Comparison of ENCODE assay signal across 30 cellular contexts in genomic region chr18:1483386-1483785, GRCh38.
DNase-seq lines count a peak whose midpoint lies in the region; ATAC-seq, FAIRE-seq and TF ChIP-seq lines count a peak whose summit lies in the region.
"Had no signal": no experiment of that assay in that cellular context is flagged by ENCODE, and none has a peak within 500 bp of the region (broad histone marks: within the 10 kb centered on the region; RNA-seq: fewer than 3 reads in every experiment).

No MANE protein-coding gene starts in this region.

- TF ChIP-seq CTCF in MCF 10A (IDR thresholded peaks at IDR 0.05; ENCODE audit: unreplicated experiment) (no peak), breast epithelium (IDR thresholded peaks at IDR 0.05) (no peak), astrocyte of the cerebellum (IDR thresholded peaks at IDR 0.05; ENCODE audit: low read depth, low read length, missing control alignments) (no peak)

- H3K9me3 ChIP-seq in breast epithelium, result no peaks in the 10 kb centered on the region
- H3K9me3 ChIP-seq: ascending aorta, left lung, ovary, right atrium auricular region, thoracic aorta, vagina had no signal

- H3K9me3 Mint-ChIP-seq in MCF 10A (ENCODE audit: unreplicated experiment), result no peaks in the 10 kb centered on the region
- H3K9me3 Mint-ChIP-seq in effector memory CD8-positive, alpha-beta T cell, result peaks cover 6 to 14% of the 10 kb centered on the region in 2 donors

- CTCF ChIA-PET in MCF 10A (lab: Yijun Ruan, JAX), result interaction anchor here (0.6 kb wide), 2 partner anchors 43 to 535 kb away, joined by 3 to 5 read pairs; no protein-coding TSS in a partner anchor

- H3K4me1 Mint-ChIP-seq in MCF 10A (ENCODE audit: insufficient read depth, unreplicated experiment), result peaks cover 18% of the 10 kb centered on the region
- H3K4me1 Mint-ChIP-seq in effector memory CD8-positive, alpha-beta T cell (ENCODE audit: low read depth in 2 of 2), result no peaks in the 10 kb centered on the region
- H3K4me1 Mint-ChIP-seq: CD4-positive, CD25-positive, alpha-beta regulatory T cell had no signal

- H3K27me3 ChIP-seq in breast epithelium (no peaks in the 10 kb centered on the region), H7 (ENCODE audit: control insufficient read depth, insufficient read depth, low read length) (no peaks in the 10 kb centered on the region)
- H3K27me3 ChIP-seq: ascending aorta, dorsolateral prefrontal cortex, left lung, ovary, right atrium auricular region, vagina had no signal

- H3K4me3 ChIP-seq in breast epithelium (no peak overlapping the region), astrocyte of the cerebellum (ENCODE audit: low read depth, low read length) (no peak overlapping the region), H7 (ENCODE audit: insufficient read depth, low read depth, low read length) (no peak overlapping the region)
- H3K4me3 ChIP-seq: ascending aorta, dorsolateral prefrontal cortex, left lung, ovary, right atrium auricular region, thoracic aorta, vagina had no signal

- intact Hi-C loops in MCF 10A (cut with micrococcal nuclease), result no loop called here
- intact Hi-C loops in breast epithelium (cut with DNase I; ENCODE audit: low total_unique reads), result no loop called here

- TF ChIP-seq POLR2A in breast epithelium (IDR thresholded peaks at IDR 0.05), result no peak

- ATAC-seq in HG02840 (IDR thresholded peaks at IDR 0.05; ENCODE audit: low FRiP score, unreplicated experiment), result no peak
- ATAC-seq in effector memory CD8-positive, alpha-beta T cell (replicated peaks), result no peak
- ATAC-seq: activated T-cell treated with anti-CD3 and anti-CD28 coated beads, Interleukin-2, amount 50 U/mL, for 72 hours; left lung; Right ventricle myocardium inferior; stimulated activated naive CD8-positive, alpha-beta T cell treated with anti-CD3 and anti-CD28 coated beads, Interleukin-15, Interleukin-2, amounts not matched to agents 100 U/mL and 50 U/mL, for 24 hours had no signal

- FAIRE-seq in urothelium cell line (lab: Jason Lieb, UNC), result peak; percentile 20
- FAIRE-seq: A204.1, GM19239, H54, islet of Langerhans had no signal

- H3K27ac ChIP-seq in breast epithelium, result no peak overlapping the region
- H3K27ac ChIP-seq: ascending aorta, dorsolateral prefrontal cortex, left lung, ovary, right atrium auricular region, thoracic aorta, vagina had no signal

- DNase-seq in MCF 10A (ENCODE audit: unreplicated experiment) (peak; percentile 37), breast epithelium (ENCODE audit: low spot score in 2 of 2) (no peak), astrocyte of the cerebellum (ENCODE audit: low read depth) (peak; percentile 47), foreskin melanocyte (peak; percentile 35), urothelium cell line (ENCODE audit: low spot score) (peak; percentile 30), H7 (no peak)
- no peak for DNase-seq in effector memory CD8-positive, alpha-beta T cell
- DNase-seq: activated CD4-positive, alpha-beta memory T cell treated with anti-CD3 and anti-CD28 coated beads for 36 hours; activated CD4-positive, CD25-positive, alpha-beta regulatory T cell treated with anti-CD3 and anti-CD28 coated beads, Interleukin-2, amount 50 U/mL, for 72 hours; activated T-cell treated with anti-CD3 and anti-CD28 coated beads, Interleukin-2, amount 50 U/mL, for 72 hours; CD4-positive, CD25-positive, alpha-beta regulatory T cell; dorsolateral prefrontal cortex; left lung; mesenchymal stem cell; NCI-H1694; NCI-H524 treated with DMSO at 0.1 percent for 48 hours; NK-92 treated with Interleukin-12 subunit alpha and Interleukin-12 subunit beta, amount 100 ng/mL, for 24 hours; ovary; stimulated activated CD4-positive, alpha-beta T cell treated with anti-CD3 and anti-CD28 coated beads, Interleukin-1b, Interleukin-23, amount 100 ng/mL, for 48 hours; stimulated activated naive CD8-positive, alpha-beta T cell treated with anti-CD3 and anti-CD28 coated beads, Interleukin-15, Interleukin-2, amounts not matched to agents 100 U/mL and 50 U/mL, for 24 hours had no signal

- no peaks in the 10 kb centered on the region for H3K36me3 Mint-ChIP-seq in MCF 10A (ENCODE audit: insufficient read depth, unreplicated experiment)
- no peaks in the 10 kb centered on the region for H3K36me3 Mint-ChIP-seq in effector memory CD8-positive, alpha-beta T cell (ENCODE audit: insufficient read depth)
- H3K36me3 Mint-ChIP-seq: activated CD4-positive, alpha-beta memory T cell treated with anti-CD3 and anti-CD28 coated beads for 36 hours; CD4-positive, CD25-positive, alpha-beta regulatory T cell had no signal

- peak overlapping the region; percentile 36 for H3K27ac Mint-ChIP-seq in MCF 10A (ENCODE audit: low read depth, unreplicated experiment)
- no peak overlapping the region for H3K27ac Mint-ChIP-seq in effector memory CD8-positive, alpha-beta T cell
- H3K27ac Mint-ChIP-seq: activated CD4-positive, alpha-beta memory T cell treated with anti-CD3 and anti-CD28 coated beads for 36 hours; activated T-cell treated with anti-CD3 and anti-CD28 coated beads, Interleukin-2, amount 50 U/mL, for 72 hours; CD4-positive, CD25-positive, alpha-beta regulatory T cell had no signal

- BruUV-seq in MCF 10A (replicated peaks; lab: Mats Ljungman, UMichigan), result no TSS peak

- in situ Hi-C loops in astrocyte of the cerebellum (cut with HindIII; ENCODE audit: low sequenced_read_pairs), result no loop called here

- no peaks in the 10 kb centered on the region for H3K36me3 ChIP-seq in breast epithelium
- no peaks in the 10 kb centered on the region for H3K36me3 ChIP-seq in H7 (replicated peaks; ENCODE audit: control insufficient read depth, insufficient read depth, low read length)
- H3K36me3 ChIP-seq: ascending aorta, left lung, ovary, right atrium auricular region, thoracic aorta, vagina had no signal

- no peaks in the 10 kb centered on the region for H3K27me3 Mint-ChIP-seq in MCF 10A (ENCODE audit: insufficient read depth, unreplicated experiment)
- no peaks in the 10 kb centered on the region for H3K27me3 Mint-ChIP-seq in effector memory CD8-positive, alpha-beta T cell
- H3K27me3 Mint-ChIP-seq: activated CD4-positive, alpha-beta memory T cell treated with anti-CD3 and anti-CD28 coated beads for 36 hours; CD4-positive, CD25-positive, alpha-beta regulatory T cell had no signal

- H3K4me3 Mint-ChIP-seq in MCF 10A (ENCODE audit: unreplicated experiment), result no peak overlapping the region
- no peak overlapping the region for H3K4me3 Mint-ChIP-seq in effector memory CD8-positive, alpha-beta T cell
- H3K4me3 Mint-ChIP-seq: activated CD4-positive, alpha-beta memory T cell treated with anti-CD3 and anti-CD28 coated beads for 36 hours; activated T-cell treated with anti-CD3 and anti-CD28 coated beads, Interleukin-2, amount 50 U/mL, for 72 hours; CD4-positive, CD25-positive, alpha-beta regulatory T cell had no signal

- POLR2A ChIA-PET in MCF 10A (lab: Yijun Ruan, JAX), result no interaction called here

- H3K4me1 ChIP-seq in breast epithelium, result no peaks in the 10 kb centered on the region
- H3K4me1 ChIP-seq: ascending aorta, left lung, right atrium auricular region, vagina had no signal

Comparison
In these comparisons a context has a peak if more than half of its experiments do, and no peak if none do; other contexts are left out.
1. DNase-seq: peak in MCF 10A (single experiment), astrocyte of the cerebellum (single experiment), foreskin melanocyte (single experiment) and urothelium cell line (single experiment); none in breast epithelium (0 of 2), H7 (single experiment) and effector memory CD8-positive, alpha-beta T cell (0 of 3).